Comparison of ENCODE assay signal across 7 cellular contexts in genomic region chr16:53132406-53132805, GRCh38.
A peak's percentile ranks its signal among the peaks of the same experiment; 100 is the strongest.
DNase-seq lines count a peak whose midpoint lies in the region; ATAC-seq and TF ChIP-seq lines count a peak whose summit lies in the region.

No MANE protein-coding gene starts in this region.

- H3K79me2 ChIP-seq in GM23338 (replicated peaks; ENCODE audit: insufficient read depth) (peaks cover 11% of the 10 kb centered on the region), SU-DHL-6 (ENCODE audit: insufficient read depth, low read length) (peaks cover 37% of the 10 kb centered on the region)

- H3K27ac Mint-ChIP-seq in GM23338 = no peak overlapping the region

- peak overlapping the region; percentile 81 for H3K4me3 Mint-ChIP-seq in GM23338

- H4K20me1 ChIP-seq in GM23338 (replicated peaks; ENCODE audit: insufficient read depth) (0 out of 2 replicates have a peak, but pooled peaks cover 4% of the 10 kb centered on the region), SU-DHL-6 (ENCODE audit: low read depth, low read length) (no peaks in the 10 kb centered on the region)

- TF ChIP-seq CTCF in GM23338 (conservative IDR thresholded peaks at IDR 0.05; ENCODE audit: low read depth in 2 of 2) (no peak), SU-DHL-6 (IDR thresholded peaks at IDR 0.05; ENCODE audit: insufficient read depth, low read length, poor library complexity, severe bottlenecking) (no peak), esophagus squamous epithelium (IDR thresholded peaks at IDR 0.05) (no peak), sigmoid colon (IDR thresholded peaks at IDR 0.05) (no peak)

- no peaks in the 10 kb centered on the region for H3K9me2 ChIP-seq in GM23338 (ENCODE audit: insufficient read depth)
- H3K9me2 ChIP-seq in SU-DHL-6 (replicated peaks; ENCODE audit: insufficient read depth, low read length) = no peaks in the 10 kb centered on the region

- peaks cover 17% of the 10 kb centered on the region for H3K4me1 Mint-ChIP-seq in GM23338

- TF ChIP-seq POLR2A in esophagus squamous epithelium (IDR thresholded peaks at IDR 0.05) = no peak
- no peak for TF ChIP-seq POLR2A in sigmoid colon (IDR thresholded peaks at IDR 0.05)

- no peaks in the 10 kb centered on the region for H3K27me3 ChIP-seq in GM23338 (ENCODE audit: insufficient read depth)
- H3K27me3 ChIP-seq in SU-DHL-6 (ENCODE audit: low read length) = no peaks in the 10 kb centered on the region
- H3K27me3 ChIP-seq in esophagus squamous epithelium = no peaks in the 10 kb centered on the region
- H3K27me3 ChIP-seq in sigmoid colon = no peaks in the 10 kb centered on the region

- H3K36me3 Mint-ChIP-seq in GM23338 (ENCODE audit: low read depth) = no peaks in the 10 kb centered on the region; the same call in 2 of the 3 replicates

- peaks cover 7% of the 10 kb centered on the region for H3F3A ChIP-seq in GM23338 (replicated peaks; ENCODE audit: low read depth)
- peaks cover 26% of the 10 kb centered on the region for H3F3A ChIP-seq in SU-DHL-6 (ENCODE audit: insufficient read depth)

- ATAC-seq in GM23338 (no peak), HG02840 (IDR thresholded peaks at IDR 0.05; ENCODE audit: low FRiP score, unreplicated experiment) (no peak)

- H2AFZ ChIP-seq in GM23338 (no peak overlapping the region), SU-DHL-6 (ENCODE audit: low read depth, low read length, severe bottlenecking) (no peak overlapping the region)

- no peaks in the 10 kb centered on the region for H3K36me3 ChIP-seq in GM23338 (ENCODE audit: insufficient read depth)
- H3K36me3 ChIP-seq in SU-DHL-6 (ENCODE audit: low read length) = no peaks in the 10 kb centered on the region
- H3K36me3 ChIP-seq in esophagus squamous epithelium = no peaks in the 10 kb centered on the region
- no peaks in the 10 kb centered on the region for H3K36me3 ChIP-seq in sigmoid colon

- no peak for TF ChIP-seq EP300 in sigmoid colon (IDR thresholded peaks at IDR 0.05)

- H3K27ac ChIP-seq in GM23338 (ENCODE audit: low read depth) = no peak overlapping the region
- H3K27ac ChIP-seq in SU-DHL-6 (ENCODE audit: low read depth, low read length) = no peak overlapping the region
- peak overlapping the region in 2 of 4 donors; percentile 93 to 97 for H3K27ac ChIP-seq in esophagus squamous epithelium
- peak overlapping the region; percentile 94 to 98 (median 96) for H3K27ac ChIP-seq in sigmoid colon

- H3K4me3 ChIP-seq in GM23338 (peak overlapping the region; percentile 77; the same call in 1 of the 2 replicates), SU-DHL-6 (ENCODE audit: insufficient read depth, low read length, poor library complexity, severe bottlenecking) (no peak overlapping the region), esophagus squamous epithelium (peak overlapping the region in 3 of 4 donors; percentile 80 to 95 (median 86)), sigmoid colon (peak overlapping the region in 3 of 4 donors; percentile 89 to 95 (median 91))

- H3K4me1 ChIP-seq in GM23338 (ENCODE audit: insufficient read depth) = peaks cover 21% of the 10 kb centered on the region
- H3K4me1 ChIP-seq in esophagus squamous epithelium = peaks cover 0 to 35% (median 5%) of the 10 kb centered on the region in 3 donors
- H3K4me1 ChIP-seq in sigmoid colon = peaks cover 0 to 46% (median 36%) of the 10 kb centered on the region in 4 donors

- H3K4me2 ChIP-seq in GM23338 = peak overlapping the region; percentile 88
- peak overlapping the region; percentile 86 for H3K4me2 ChIP-seq in SU-DHL-6 (ENCODE audit: low read depth, low read length, poor library complexity, severe bottlenecking)

- WGBS in esophagus squamous epithelium, 2 donors = 80% methylated on average over 6 of the region's 6 CpGs
- 81 to 90% methylated on average over 6 of the region's 6 CpGs for WGBS in sigmoid colon, 2 donors

- H3K27me3 Mint-ChIP-seq in GM23338 (ENCODE audit: insufficient read depth, low read depth, poor library complexity) = peaks cover 5% of the 10 kb centered on the region

- intact Hi-C loops in esophagus squamous epithelium (cut with DNase I) (loop anchor here (10.0 kb wide), 1 partner anchor 78 kb away; the partner anchor contains the start of genes CHD9 and CHD9NB), sigmoid colon (cut with DNase I) (loop anchor here (10.0 kb wide), 1 partner anchor 302 kb away; the partner anchor contains the start of gene RBL2)

- no peak for DNase-seq in GM23338 (ENCODE audit: low spot score)
- DNase-seq in esophagus squamous epithelium (lab: John Stamatoyannopoulos, UW) = no peak
- DNase-seq in sigmoid colon = no peak
- DNase-seq in NCI-H2196 (lab: John Stamatoyannopoulos, UW; ENCODE audit: unreplicated experiment) = no peak
- no peak for DNase-seq in hippocampal formation (lab: John Stamatoyannopoulos, UW)

- 0 out of 2 replicates have a peak overlapping the region, but pooled peaks have one; percentile 87 for H3K9ac ChIP-seq in SU-DHL-6 (ENCODE audit: low read length)

- H3K9me3 Mint-ChIP-seq in GM23338 = no peaks in the 10 kb centered on the region; the same call in 2 of the 3 replicates

- H3K9me3 ChIP-seq in SU-DHL-6 (ENCODE audit: insufficient read depth, low read length) = no peaks in the 10 kb centered on the region
- H3K9me3 ChIP-seq in esophagus squamous epithelium = no peaks in the 10 kb centered on the region
- H3K9me3 ChIP-seq in sigmoid colon = no peaks in the 10 kb centered on the region

TF ChIP-seq in GM23338, 12 proteins besides CTCF, POLR2A, EP300 and RAD21:
- no peak for TF ChIP-seq EZH2 (IDR thresholded peaks at IDR 0.05; ENCODE audit: low read depth, unreplicated experiment)
- TF ChIP-seq JUNB (IDR thresholded peaks at IDR 0.05; ENCODE audit: unreplicated experiment) = no peak

Comparison
In these comparisons a context has a peak if more than half of its experiments do, and no peak if none do; other contexts are left out.
1. H3K27ac ChIP-seq: peak in sigmoid colon (4 of 4); none in GM23338 (single experiment) and SU-DHL-6 (single experiment).